ENCODE assay signal across 1 cellular context in genomic region chr7:973312-973711, GRCh38.
TF ChIP-seq lines count a peak whose summit lies in the region.

No MANE protein-coding gene starts in this region.

TF ChIP-seq in GM23338, 12 proteins besides CTCF, POLR2A, EP300 and RAD21:
- TF ChIP-seq REST (IDR thresholded peaks at IDR 0.05; ENCODE audit: unreplicated experiment) (no peak), EZH2 (IDR thresholded peaks at IDR 0.05; ENCODE audit: low read depth, unreplicated experiment) (no peak), POLR2AphosphoS5 (IDR thresholded peaks at IDR 0.05; ENCODE audit: low read depth) (no peak), ZNF462 (CRISPR knock-in tag; IDR thresholded peaks at IDR 0.05) (no peak)
